1 cellular context compared by ENCODE assay signal in the genomic region with DNA sequence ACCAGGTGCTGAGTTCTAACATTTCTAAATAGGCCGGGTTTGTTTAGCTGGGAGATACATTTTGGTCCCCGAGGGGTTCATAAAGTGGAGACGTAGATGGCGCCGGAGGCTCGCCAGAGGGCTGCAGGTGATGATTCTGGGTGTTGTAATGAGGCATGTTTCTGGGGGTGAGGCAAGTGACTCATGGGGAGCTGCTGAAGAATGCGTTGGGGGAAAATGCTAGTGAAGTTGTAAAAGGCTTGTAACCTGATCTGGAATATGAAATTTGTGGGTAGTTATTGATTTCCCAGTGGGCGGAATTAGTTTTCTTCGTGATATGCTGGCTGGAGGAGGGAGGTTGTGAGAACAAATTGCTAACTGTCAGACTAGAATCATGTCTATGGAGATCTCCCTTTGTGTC.
TF ChIP-seq lines count a peak whose summit lies in the region.

No MANE protein-coding gene starts in this region.

TF ChIP-seq in HCT116, 20 proteins besides CTCF, POLR2A, EP300 and RAD21 (continued from another document):
- TF ChIP-seq, protein P1, sequence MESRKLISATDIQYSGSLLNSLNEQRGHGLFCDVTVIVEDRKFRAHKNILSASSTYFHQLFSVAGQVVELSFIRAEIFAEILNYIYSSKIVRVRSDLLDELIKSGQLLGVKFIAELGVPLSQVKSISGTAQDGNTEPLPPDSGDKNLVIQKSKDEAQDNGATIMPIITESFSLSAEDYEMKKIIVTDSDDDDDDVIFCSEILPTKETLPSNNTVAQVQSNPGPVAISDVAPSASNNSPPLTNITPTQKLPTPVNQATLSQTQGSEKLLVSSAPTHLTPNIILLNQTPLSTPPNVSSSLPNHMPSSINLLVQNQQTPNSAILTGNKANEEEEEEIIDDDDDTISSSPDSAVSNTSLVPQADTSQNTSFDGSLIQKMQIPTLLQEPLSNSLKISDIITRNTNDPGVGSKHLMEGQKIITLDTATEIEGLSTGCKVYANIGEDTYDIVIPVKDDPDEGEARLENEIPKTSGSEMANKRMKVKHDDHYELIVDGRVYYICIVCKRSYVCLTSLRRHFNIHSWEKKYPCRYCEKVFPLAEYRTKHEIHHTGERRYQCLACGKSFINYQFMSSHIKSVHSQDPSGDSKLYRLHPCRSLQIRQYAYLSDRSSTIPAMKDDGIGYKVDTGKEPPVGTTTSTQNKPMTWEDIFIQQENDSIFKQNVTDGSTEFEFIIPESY (IDR thresholded peaks at IDR 0.05; ENCODE audit: extremely low read depth, insufficient replicate concordance, low read length): no peak
- no peak for TF ChIP-seq SIN3A (IDR thresholded peaks at IDR 0.05; ENCODE audit: low read depth)
